In the genomic region with DNA sequence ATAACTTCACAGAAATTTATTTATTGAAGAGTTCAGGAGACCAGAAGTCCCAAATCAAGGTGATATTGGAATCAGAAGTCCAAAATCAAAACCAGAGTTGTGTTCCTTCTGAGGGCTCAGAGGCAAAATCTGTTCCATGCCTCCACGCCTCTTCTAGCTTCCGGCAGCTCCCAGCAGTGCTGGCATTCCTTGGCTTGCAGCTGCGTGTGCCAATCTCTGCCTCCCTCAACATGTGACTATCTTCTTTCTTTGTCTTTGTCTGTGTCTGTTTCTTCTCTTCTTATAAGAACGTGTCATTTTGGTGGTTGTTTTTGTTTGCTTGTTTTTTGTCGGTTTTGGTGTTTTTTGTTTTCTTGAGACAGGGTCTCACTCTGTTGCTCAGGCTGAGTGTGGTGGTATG, we compare ENCODE assay signal across 14 cellular contexts.
DNase-seq lines count a peak whose midpoint lies in the region; ATAC-seq and TF ChIP-seq lines count a peak whose summit lies in the region.
"Had no signal": no experiment of that assay in that cellular context is flagged by ENCODE, and none has a peak within 500 bp of the region (broad histone marks: within the 10 kb centered on the region; RNA-seq: fewer than 3 reads in every experiment).

No MANE protein-coding gene starts in this region.

- peaks cover 80% of the 10 kb centered on the region for H3K36me3 Mint-ChIP-seq in stimulated activated naive CD8-positive, alpha-beta T cell treated with anti-CD3 and anti-CD28 coated beads, Interleukin-15, Interleukin-2, amounts not matched to agents 100 ng/mL and 50 ng/mL, for 24 hours (ENCODE audit: low read depth)
- peaks cover 50% of the 10 kb centered on the region for H3K36me3 Mint-ChIP-seq in activated naive CD8-positive, alpha-beta T cell treated with anti-CD3 and anti-CD28 coated beads for 36 hours
- H3K36me3 Mint-ChIP-seq in progenitor cell of endocrine pancreas (ENCODE audit: insufficient read depth) (no peaks in the 10 kb centered on the region), T-cell (peaks cover 64% of the 10 kb centered on the region)

- peak overlapping the region; percentile 46 for H3K27ac Mint-ChIP-seq in stimulated activated naive CD8-positive, alpha-beta T cell treated with anti-CD3 and anti-CD28 coated beads, Interleukin-15, Interleukin-2, amounts not matched to agents 100 ng/mL and 50 ng/mL, for 24 hours
- H3K27ac Mint-ChIP-seq in stimulated activated naive CD8-positive, alpha-beta T cell treated with anti-CD3 and anti-CD28 coated beads, Interleukin-15, amount 100 ng/mL, for 72 hours = peak overlapping the region in 1 of 2 donors; percentile 16
- H3K27ac Mint-ChIP-seq in activated naive CD8-positive, alpha-beta T cell treated with anti-CD3 and anti-CD28 coated beads for 36 hours = peak overlapping the region; percentile 44
- H3K27ac Mint-ChIP-seq in progenitor cell of endocrine pancreas = peak overlapping the region; percentile 42
- peak overlapping the region in 1 of 2 donors; percentile 79 for H3K27ac Mint-ChIP-seq in T-cell

- intact Hi-C loops in Right ventricle myocardium inferior (cut with DNase I) = loop anchor here (10.0 kb wide), 1 partner anchor 829 kb away; no protein-coding TSS in a partner anchor

- no peak for TF ChIP-seq CTCF in progenitor cell of endocrine pancreas (IDR thresholded peaks at IDR 0.05; ENCODE audit: unreplicated experiment)

- peaks cover 6% of the 10 kb centered on the region for H3K4me1 Mint-ChIP-seq in stimulated activated naive CD8-positive, alpha-beta T cell treated with anti-CD3 and anti-CD28 coated beads, Interleukin-15, Interleukin-2, amounts not matched to agents 100 ng/mL and 50 ng/mL, for 24 hours (ENCODE audit: low read depth)
- peaks cover 33% of the 10 kb centered on the region for H3K4me1 Mint-ChIP-seq in stimulated activated naive CD8-positive, alpha-beta T cell treated with anti-CD3 and anti-CD28 coated beads, Interleukin-15, amount 100 ng/mL, for 72 hours
- peaks cover 4% of the 10 kb centered on the region for H3K4me1 Mint-ChIP-seq in activated naive CD8-positive, alpha-beta T cell treated with anti-CD3 and anti-CD28 coated beads for 36 hours
- H3K4me1 Mint-ChIP-seq in progenitor cell of endocrine pancreas (ENCODE audit: low read depth) = no peaks in the 10 kb centered on the region
- H3K4me1 Mint-ChIP-seq in T-cell = peaks cover 13 to 22% (median 21%) of the 10 kb centered on the region in 3 donors
- H3K4me1 Mint-ChIP-seq: B cell had no signal

- no peak for ATAC-seq in stimulated activated naive CD8-positive, alpha-beta T cell treated with anti-CD3 and anti-CD28 coated beads, Interleukin-15, amount 100 ng/mL, for 72 hours
- ATAC-seq in GM18519 (IDR thresholded peaks at IDR 0.05; ENCODE audit: low FRiP score, unreplicated experiment) (no peak), Right ventricle myocardium inferior (no peak), T-cell (replicated peaks in 1 of 4) (no peak)

- H3K9me3 Mint-ChIP-seq in stimulated activated naive CD8-positive, alpha-beta T cell treated with anti-CD3 and anti-CD28 coated beads, Interleukin-15, Interleukin-2, amounts not matched to agents 100 ng/mL and 50 ng/mL, for 24 hours = peaks cover 14% of the 10 kb centered on the region
- H3K9me3 Mint-ChIP-seq in stimulated activated naive CD8-positive, alpha-beta T cell treated with anti-CD3 and anti-CD28 coated beads, Interleukin-15, amount 100 ng/mL, for 72 hours = peaks cover 11 to 17% of the 10 kb centered on the region in 2 donors
- H3K9me3 Mint-ChIP-seq in activated naive CD8-positive, alpha-beta T cell treated with anti-CD3 and anti-CD28 coated beads for 36 hours = peaks cover 13% of the 10 kb centered on the region
- H3K9me3 Mint-ChIP-seq in progenitor cell of endocrine pancreas (ENCODE audit: low read depth) (peaks cover 16% of the 10 kb centered on the region), T-cell (peaks cover 4 to 15% (median 12%) of the 10 kb centered on the region in 3 donors)

- no peaks in the 10 kb centered on the region for H3K27me3 Mint-ChIP-seq in stimulated activated naive CD8-positive, alpha-beta T cell treated with anti-CD3 and anti-CD28 coated beads, Interleukin-15, Interleukin-2, amounts not matched to agents 100 ng/mL and 50 ng/mL, for 24 hours
- H3K27me3 Mint-ChIP-seq in stimulated activated naive CD8-positive, alpha-beta T cell treated with anti-CD3 and anti-CD28 coated beads, Interleukin-15, amount 100 ng/mL, for 72 hours = no peaks in the 10 kb centered on the region
- no peaks in the 10 kb centered on the region for H3K27me3 Mint-ChIP-seq in activated naive CD8-positive, alpha-beta T cell treated with anti-CD3 and anti-CD28 coated beads for 36 hours
- H3K27me3 Mint-ChIP-seq in progenitor cell of endocrine pancreas (peaks cover 18% of the 10 kb centered on the region), T-cell (no peaks in the 10 kb centered on the region)
- H3K27me3 Mint-ChIP-seq: B cell had no signal

- no peak overlapping the region for H3K4me3 Mint-ChIP-seq in stimulated activated naive CD8-positive, alpha-beta T cell treated with anti-CD3 and anti-CD28 coated beads, Interleukin-15, Interleukin-2, amounts not matched to agents 100 ng/mL and 50 ng/mL, for 24 hours
- H3K4me3 Mint-ChIP-seq in stimulated activated naive CD8-positive, alpha-beta T cell treated with anti-CD3 and anti-CD28 coated beads, Interleukin-15, amount 100 ng/mL, for 72 hours = no peak overlapping the region
- H3K4me3 Mint-ChIP-seq in activated naive CD8-positive, alpha-beta T cell treated with anti-CD3 and anti-CD28 coated beads for 36 hours = no peak overlapping the region
- H3K4me3 Mint-ChIP-seq in progenitor cell of endocrine pancreas (ENCODE audit: low read depth) (no peak overlapping the region), T-cell (no peak overlapping the region)
- H3K4me3 Mint-ChIP-seq: B cell had no signal

- no peak for DNase-seq in stimulated activated naive CD8-positive, alpha-beta T cell treated with anti-CD3 and anti-CD28 coated beads, Interleukin-15, amount 100 ng/mL, for 72 hours
- no peak for DNase-seq in activated naive CD8-positive, alpha-beta T cell treated with anti-CD3 and anti-CD28 coated beads for 36 hours
- DNase-seq in progenitor cell of endocrine pancreas (ENCODE audit: low spot score, unreplicated experiment) = no peak
- DNase-seq in Right ventricle myocardium inferior (ENCODE audit: missing footprints) = no peak
- no peak for DNase-seq in T-cell
- DNase-seq: H7, Karpas-422, NCI-H1105 treated with DMSO at 0.1 percent for 48 hours, NCI-H1930, NCI-H2171, NCI-H774 had no signal

- POLR2A ChIA-PET in T-cell (lab: Charles Lee) = no interaction called here

- CTCF ChIA-PET in T-cell (lab: Charles Lee) = interaction anchor here (0.6 to 4.1 kb wide), 3 partner anchors 15 to 220 kb away, joined by 4 to 31 read pairs (median 5); no protein-coding TSS in a partner anchor
